8 cellular contexts compared by ENCODE assay signal in the genomic region with DNA sequence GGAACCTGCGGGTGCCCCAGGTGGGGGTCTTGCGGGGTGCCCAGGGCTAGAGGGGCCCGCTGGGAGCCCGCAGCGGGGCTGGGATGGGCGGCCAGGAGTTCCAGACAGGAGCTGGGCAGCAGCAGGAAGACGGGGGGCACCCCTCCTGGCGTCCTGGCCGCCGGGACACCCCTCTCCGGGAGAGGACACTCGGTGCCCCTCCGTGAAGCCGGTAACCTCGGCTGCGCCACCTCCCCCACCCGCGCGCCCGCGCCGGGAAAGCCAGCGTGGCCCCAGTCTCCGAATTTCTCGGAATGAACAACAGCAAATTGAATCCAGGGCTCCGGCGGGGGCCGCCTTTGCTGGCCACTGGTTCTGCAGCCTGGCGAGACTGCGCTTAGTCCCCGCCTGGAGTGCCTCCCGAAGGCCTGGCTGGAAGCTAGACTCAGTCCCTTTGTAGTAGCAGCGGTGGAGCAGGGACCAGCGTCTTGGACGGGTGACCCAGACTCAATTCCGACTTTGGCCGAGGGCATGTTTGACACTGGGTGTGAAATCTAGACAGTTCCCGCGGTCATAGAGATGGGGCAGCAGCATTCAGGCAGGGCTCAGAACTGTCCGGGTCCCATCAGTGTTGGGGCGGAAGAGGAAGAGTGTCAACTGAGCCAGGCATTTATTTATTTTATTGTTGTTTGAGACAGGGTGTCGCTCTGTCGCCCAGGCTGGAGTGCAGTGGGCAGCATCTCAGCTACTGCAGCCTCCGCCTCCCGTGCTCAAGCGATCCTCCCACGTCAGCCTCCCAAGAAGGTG. TPM values are rescaled to one million over a fixed set of nuclear protein-coding genes. Genes with fewer than 3 reads are reported as not detected.
DNase-seq lines count a peak whose midpoint lies in the region; ATAC-seq and TF ChIP-seq lines count a peak whose summit lies in the region.

No MANE protein-coding gene starts in this region.

- peaks cover 34% of the 10 kb centered on the region for H4K20me1 ChIP-seq in hepatocyte (ENCODE audit: insufficient read depth, poor library complexity, severe bottlenecking)

- in situ Hi-C loops in astrocyte of the cerebellum (cut with HindIII; ENCODE audit: low sequenced_read_pairs): no loop called here

- H3K36me3 ChIP-seq in hepatocyte (replicated peaks; ENCODE audit: insufficient read depth, low read depth) (no peaks in the 10 kb centered on the region), prostate gland (no peaks in the 10 kb centered on the region)

- WGBS in hepatocyte (ENCODE audit: low lambda C conversion rate, missing lambda C conversion rate): 12% methylated on average over 32 of the region's 47 CpGs
- WGBS in prostate gland: 1% methylated on average over 46 of the region's 47 CpGs

- CTCF ChIA-PET in RWPE1 (lab: Yijun Ruan, JAX): interaction anchor here (0.8 to 1.1 kb wide), 2 partner anchors 8 to 24 kb away, joined by 3 read pairs; no protein-coding TSS in a partner anchor

- peak overlapping the region; percentile 96 for H3K27ac ChIP-seq in RWPE1
- peak overlapping the region; percentile 96 for H3K27ac ChIP-seq in hepatocyte
- H3K27ac ChIP-seq in prostate gland: peak overlapping the region; percentile 92 to 95

- DNase-seq in NCI-H510A treated with DMSO at 0.1 percent for 48 hours (lab: John Stamatoyannopoulos, UW): peak; percentile 55
- no peak for DNase-seq in NCI-H510A (lab: John Stamatoyannopoulos, UW)
- DNase-seq in RWPE1 (ENCODE audit: low spot score): peak; percentile 34
- peak; percentile 19 for DNase-seq in astrocyte of the cerebellum (ENCODE audit: low read depth)
- DNase-seq in hepatocyte (ENCODE audit: low spot score): peak; percentile 72
- DNase-seq in prostate gland (ENCODE audit: low spot score): peak; percentile 49

- TF ChIP-seq POLR2A in prostate gland (IDR thresholded peaks at IDR 0.05): peak; percentile 52

- peaks cover 56% of the 10 kb centered on the region for H3K79me2 ChIP-seq in hepatocyte

- peak overlapping the region; percentile 75 for H3K4me3 ChIP-seq in astrocyte of the cerebellum (ENCODE audit: low read depth, low read length)
- peak overlapping the region; percentile 61 for H3K4me3 ChIP-seq in hepatocyte
- H3K4me3 ChIP-seq in prostate gland: peak overlapping the region; percentile 70 to 77

- intact Hi-C loops in prostate gland (cut with DNase I): no loop called here

- H3K9me3 ChIP-seq in hepatocyte (ENCODE audit: low read depth) (no peaks in the 10 kb centered on the region), prostate gland (no peaks in the 10 kb centered on the region)

- H3K27me3 ChIP-seq in hepatocyte (no peaks in the 10 kb centered on the region), prostate gland (replicated peaks; ENCODE audit: insufficient read depth) (no peaks in the 10 kb centered on the region)

- peak overlapping the region; percentile 26 for H2AFZ ChIP-seq in hepatocyte

- H3K4me1 ChIP-seq in hepatocyte (ENCODE audit: insufficient read depth) (peaks cover 14% of the 10 kb centered on the region), prostate gland (replicated peaks) (no peaks in the 10 kb centered on the region)

- TF ChIP-seq CTCF in RWPE1 (conservative IDR thresholded peaks at IDR 0.05; ENCODE audit: low read depth) (no peak), astrocyte of the cerebellum (IDR thresholded peaks at IDR 0.05; ENCODE audit: low read depth, low read length, missing control alignments) (no peak), hepatocyte (IDR thresholded peaks at IDR 0.05; ENCODE audit: poor library complexity) (no peak), prostate gland (IDR thresholded peaks at IDR 0.05) (peak in 1 of 4 experiments; percentile 2)

- H3K9me2 ChIP-seq in hepatocyte (replicated peaks; ENCODE audit: insufficient read depth): no peaks in the 10 kb centered on the region

- H3K4me2 ChIP-seq in hepatocyte: peak overlapping the region; percentile 86

- POLR2A ChIA-PET in RWPE1 (lab: Yijun Ruan, JAX; ENCODE audit: low non-redundant PET): interaction anchor here (1.1 kb wide), 1 partner anchor 24 kb away, joined by 5 read pairs; no protein-coding TSS in a partner anchor

- ATAC-seq in HG03354 (IDR thresholded peaks at IDR 0.05; ENCODE audit: poor library complexity, severe bottlenecking, unreplicated experiment) (peak; percentile 48), GM18909 (IDR thresholded peaks at IDR 0.05; ENCODE audit: poor library complexity, unreplicated experiment) (no peak)

RNA-seq across cellular contexts. Expression of a gene that starts 0.8 kb away (rescaled TPM):
- total RNA-seq in hepatocyte: 53.4 and 66.8 TPM in 2 replicates
- polyA plus RNA-seq in hepatocyte: 60.2 and 66.7 TPM in 2 replicates
- total RNA-seq in prostate gland: 100 to 1,000 TPM in 1 of 2 donors, 10 to 100 TPM in 1; 88.1 to 122 TPM
